In genomic region chr9:135239100-135239768, GRCh38 we compare ENCODE assay signal across 21 cellular contexts.
DNase-seq lines count a peak whose midpoint lies in the region; ATAC-seq, FAIRE-seq and TF ChIP-seq lines count a peak whose summit lies in the region.
"Had no signal": no experiment of that assay in that cellular context is flagged by ENCODE, and none has a peak within 500 bp of the region (broad histone marks: within the 10 kb centered on the region; RNA-seq: fewer than 3 reads in every experiment).

No MANE protein-coding gene starts in this region.

- no peaks in the 10 kb centered on the region for H3K4me1 Mint-ChIP-seq in stimulated activated naive B cell treated with anti-CD40 and anti-IgM and Interleukin-4, amounts not matched to agents 10 μg/mL and 1 μg/mL and 100 μg/mL, for 72 hours
- H3K4me1 Mint-ChIP-seq: IgD-negative memory B cell had no signal

- no peak overlapping the region for H3K4me3 Mint-ChIP-seq in stimulated activated naive B cell treated with anti-CD40 and anti-IgM and Interleukin-4, amounts not matched to agents 10 μg/mL and 1 μg/mL and 100 μg/mL, for 72 hours
- H3K4me3 Mint-ChIP-seq: IgD-negative memory B cell had no signal

- no peak for ATAC-seq in stimulated activated naive B cell treated with anti-CD40 and anti-IgM and Interleukin-4, amounts not matched to agents 10 μg/mL and 1 μg/mL and 100 μg/mL, for 72 hours (replicated peaks)
- ATAC-seq: PC-3 had no signal

- peaks cover 0 to 2% of the 10 kb centered on the region in 2 donors for H3K9me3 ChIP-seq in kidney (ENCODE audit: control insufficient read depth in 1 of 2, low read length in 2 of 2)
- H3K9me3 ChIP-seq in spleen, result peaks cover 0 to 7% (median 6%) of the 10 kb centered on the region in 8 donors
- H3K9me3 ChIP-seq in ascending aorta, result no peaks in the 10 kb centered on the region
- H3K9me3 ChIP-seq: SJSA1 had no signal

- H3K27ac ChIP-seq in cingulate gyrus (ENCODE audit: low read depth, low read length) (peak overlapping the region; percentile 33), kidney (ENCODE audit: low read depth in 2 of 2, low read length in 2 of 2) (no peak overlapping the region), spleen (no peak overlapping the region), ascending aorta (no peak overlapping the region)
- H3K27ac ChIP-seq: C4-2B, SJSA1 had no signal

- WGBS in spleen, 5 donors, result 87 to 95% (median 93%) methylated on average over 12 to 20 of the region's 20 CpGs

- no peak overlapping the region for H3K9ac ChIP-seq in kidney (ENCODE audit: low read length in 2 of 2)

- TF ChIP-seq CTCF in D721Med (IDR thresholded peaks at IDR 0.05; ENCODE audit: insufficient read depth, missing control alignments) (no peak), kidney (IDR thresholded peaks at IDR 0.05; ENCODE audit: borderline replicate concordance, extremely low read depth, insufficient read depth) (no peak), spleen (IDR thresholded peaks at IDR 0.05 in 8 of 11, conservative IDR thresholded peaks at IDR 0.05 in 3 of 11) (no peak), ascending aorta (IDR thresholded peaks at IDR 0.05) (no peak)

- H3K36me3 ChIP-seq in kidney (ENCODE audit: control insufficient read depth in 1 of 2, insufficient read depth in 2 of 2, low read length in 2 of 2) (no peaks in the 10 kb centered on the region), spleen (no peaks in the 10 kb centered on the region), ascending aorta (no peaks in the 10 kb centered on the region)
- H3K36me3 ChIP-seq: MG63, SJSA1 had no signal

- no peaks in the 10 kb centered on the region for H3K36me3 Mint-ChIP-seq in stimulated activated naive B cell treated with anti-CD40 and anti-IgM and Interleukin-4, amounts not matched to agents 10 μg/mL and 1 μg/mL and 100 μg/mL, for 72 hours
- H3K36me3 Mint-ChIP-seq: IgD-negative memory B cell had no signal

- TF ChIP-seq POLR2A in spleen (IDR thresholded peaks at IDR 0.05) (no peak), H54 (IDR thresholded peaks at IDR 0.05; ENCODE audit: low read depth, low read length) (no peak)

- intact Hi-C loops in kidney (cut with DNase I), result no loop called here
- intact Hi-C loops in spleen (cut with DNase I; ENCODE audit: low total_unique reads), result no loop called here
- intact Hi-C loops in ascending aorta (cut with DNase I), result no loop called here

- FAIRE-seq in D721Med (lab: Jason Lieb, UNC), result no peak
- FAIRE-seq in kidney (lab: Jason Lieb, UNC), result no peak
- no peak for FAIRE-seq in H54 (lab: Jason Lieb, UNC)

- peak; percentile 18 for DNase-seq in D721Med (ENCODE audit: insufficient read length, low spot score)
- DNase-seq in kidney, result peak; percentile 62
- peak; percentile 44 for DNase-seq in spleen
- no peak for DNase-seq in ascending aorta (ENCODE audit: low spot score in 2 of 2)
- DNase-seq in H54 (ENCODE audit: insufficient read length, low spot score), result no peak
- no peak for DNase-seq in stimulated activated naive B cell treated with anti-CD40 and anti-IgM and Interleukin-4, amounts not matched to agents 10 μg/mL and 1 μg/mL and 100 μg/mL, for 72 hours
- no peak for DNase-seq in SKM-1 treated with dmso at 0.1 percent for 144 hours (lab: John Stamatoyannopoulos, UW; ENCODE audit: unreplicated experiment)
- DNase-seq: H7, Karpas-422, MG63, NCI-H1048, NCI-H1436, NCI-H1930, NCI-H345, NCI-H526, PC-3, RPMI8226 had no signal

- H3K9me3 Mint-ChIP-seq in stimulated activated naive B cell treated with anti-CD40 and anti-IgM and Interleukin-4, amounts not matched to agents 10 μg/mL and 1 μg/mL and 100 μg/mL, for 72 hours, result peaks cover 0 to 1% of the 10 kb centered on the region in 2 donors

- H3K27ac Mint-ChIP-seq in stimulated activated naive B cell treated with anti-CD40 and anti-IgM and Interleukin-4, amounts not matched to agents 10 μg/mL and 1 μg/mL and 100 μg/mL, for 72 hours, result no peak overlapping the region
- H3K27ac Mint-ChIP-seq: IgD-negative memory B cell had no signal

- H3K27me3 Mint-ChIP-seq in stimulated activated naive B cell treated with anti-CD40 and anti-IgM and Interleukin-4, amounts not matched to agents 10 μg/mL and 1 μg/mL and 100 μg/mL, for 72 hours, result peaks cover 5 to 16% of the 10 kb centered on the region in 2 donors

- H3K4me1 ChIP-seq in kidney (ENCODE audit: control insufficient read depth in 1 of 2, insufficient read depth in 1 of 2, low read depth in 1 of 2, low read length in 2 of 2) (no peaks in the 10 kb centered on the region), spleen (no peaks in the 10 kb centered on the region), ascending aorta (no peaks in the 10 kb centered on the region)
- H3K4me1 ChIP-seq: SJSA1 had no signal

- no peak overlapping the region for H3K4me3 ChIP-seq in kidney (ENCODE audit: low read length in 2 of 2)
- no peak overlapping the region for H3K4me3 ChIP-seq in spleen
- H3K4me3 ChIP-seq in ascending aorta, result no peak overlapping the region
- H3K4me3 ChIP-seq: MG63, SJSA1 had no signal

- H3K27me3 ChIP-seq in spleen (replicated peaks in 1 of 7) (peaks cover 0 to 26% (median 3%) of the 10 kb centered on the region in 7 donors), ascending aorta (no peaks in the 10 kb centered on the region)
- H3K27me3 ChIP-seq: SJSA1 had no signal

Comparison
In these comparisons a context has a peak if more than half of its experiments do, and no peak if none do; other contexts are left out.
1. DNase-seq: peak in D721Med (single experiment), kidney (single experiment) and spleen (single experiment); none in ascending aorta (0 of 2), H54 (single experiment), stimulated activated naive B cell treated with anti-CD40 and anti-IgM and Interleukin-4, amounts not matched to agents 10 μg/mL and 1 μg/mL and 100 μg/mL, for 72 hours (single experiment) and SKM-1 treated with dmso at 0.1 percent for 144 hours (single experiment).